Comparison of ENCODE assay signal across 13 cellular contexts in genomic region chr16:67114793-67115192, GRCh38. TPM values are rescaled to one million over a fixed set of nuclear protein-coding genes. Genes with fewer than 3 reads are reported as not detected.
A peak's percentile ranks its signal among the peaks of the same experiment; 100 is the strongest.
DNase-seq lines count a peak whose midpoint lies in the region; ATAC-seq and TF ChIP-seq lines count a peak whose summit lies in the region.
"Had no signal": no experiment of that assay in that cellular context is flagged by ENCODE, and none has a peak within 500 bp of the region (broad histone marks: within the 10 kb centered on the region; RNA-seq: fewer than 3 reads in every experiment).

No MANE protein-coding gene starts in this region.

- no peak overlapping the region for H3K4me3 Mint-ChIP-seq in activated T-helper 17 cell treated with anti-CD3 and anti-CD28 coated beads, Interleukin-2, amount 50 U/mL, for 72 hours
- no peak overlapping the region for H3K4me3 Mint-ChIP-seq in activated T-cell treated with anti-CD3 and anti-CD28 coated beads, Interleukin-2, amount 50 U/mL, for 4 hours

- H3K4me1 ChIP-seq in GM23248 (ENCODE audit: insufficient read depth), result peaks cover 26% of the 10 kb centered on the region
- H3K4me1 ChIP-seq in osteoblast (ENCODE audit: insufficient read depth, low read length), result peaks cover 33% of the 10 kb centered on the region

- peak overlapping the region; percentile 11 for H3K27ac Mint-ChIP-seq in activated T-helper 17 cell treated with anti-CD3 and anti-CD28 coated beads, Interleukin-2, amount 50 U/mL, for 72 hours

- H3K27me3 Mint-ChIP-seq in activated T-helper 17 cell treated with anti-CD3 and anti-CD28 coated beads, Interleukin-2, amount 50 U/mL, for 72 hours, result no peaks in the 10 kb centered on the region
- no peaks in the 10 kb centered on the region for H3K27me3 Mint-ChIP-seq in activated T-cell treated with anti-CD3 and anti-CD28 coated beads, Interleukin-2, amount 50 U/mL, for 4 hours (ENCODE audit: low read depth)

- DNase-seq in GM23248 (peak; percentile 50), osteoblast (ENCODE audit: insufficient read length, low spot score, missing footprints) (no peak), G401 (ENCODE audit: low spot score) (no peak)
- no peak for DNase-seq in activated T-cell treated with anti-CD3 and anti-CD28 coated beads, Interleukin-2, amount 50 U/mL, for 4 hours
- DNase-seq: activated effector memory CD4-positive, alpha-beta T cell treated with Interleukin-2 at 50 U/mL for 16 hours; DND-41; hippocampal formation; MM.1S; NCI-H1930; stimulated activated CD4-positive, alpha-beta T cell treated with anti-CD3 and anti-CD28 coated beads, Interleukin-4, amount 100 ng/mL, for 4 hours had no signal

- H2AFZ ChIP-seq in GM23248 (no peak overlapping the region), osteoblast (ENCODE audit: low read length) (no peak overlapping the region)

- H3K9me3 ChIP-seq in GM23248 (ENCODE audit: low read depth) (no peaks in the 10 kb centered on the region), osteoblast (ENCODE audit: low read depth, low read length) (no peaks in the 10 kb centered on the region)
- H3K9me3 ChIP-seq: esophagus muscularis mucosa had no signal

- H3K36me3 ChIP-seq in GM23248 (ENCODE audit: low read depth) (no peaks in the 10 kb centered on the region), osteoblast (ENCODE audit: insufficient read depth, low read length) (peaks cover 12% of the 10 kb centered on the region)

- no peaks in the 10 kb centered on the region for H3K9me2 ChIP-seq in GM23248 (ENCODE audit: insufficient read depth)

- no peak for TF ChIP-seq CTCF in osteoblast (IDR thresholded peaks at IDR 0.05; ENCODE audit: extremely low read depth, low read depth, low read length)

- H3K9me3 Mint-ChIP-seq in activated T-helper 17 cell treated with anti-CD3 and anti-CD28 coated beads, Interleukin-2, amount 50 U/mL, for 72 hours, result no peaks in the 10 kb centered on the region
- no peaks in the 10 kb centered on the region for H3K9me3 Mint-ChIP-seq in activated T-cell treated with anti-CD3 and anti-CD28 coated beads, Interleukin-2, amount 50 U/mL, for 4 hours

- in situ Hi-C loops in GM23248 (cut with MboI), result no loop called here
- in situ Hi-C loops in G401 (cut with HindIII; ENCODE audit: low sequenced_read_pairs), result no loop called here

- H3F3A ChIP-seq in GM23248 (ENCODE audit: insufficient read depth), result peaks cover 32% of the 10 kb centered on the region

- H4K20me1 ChIP-seq in GM23248 (ENCODE audit: insufficient read depth) (no peaks in the 10 kb centered on the region; the same call in 1 of the 2 replicates), osteoblast (ENCODE audit: insufficient read depth, low read length) (peaks cover 7% of the 10 kb centered on the region)

- H3K4me2 ChIP-seq in GM23248 (ENCODE audit: unreplicated experiment) (peak overlapping the region; percentile 59), osteoblast (ENCODE audit: insufficient read depth, low read length) (peak overlapping the region; percentile 49)

- H3K79me2 ChIP-seq in GM23248 (ENCODE audit: insufficient read depth) (peaks cover 94% of the 10 kb centered on the region), osteoblast (ENCODE audit: insufficient read depth, low read length) (peaks cover 86% of the 10 kb centered on the region)

- H3K27ac ChIP-seq in GM23248 (peak overlapping the region; percentile 85), osteoblast (ENCODE audit: low read depth, low read length) (peak overlapping the region; percentile 89)
- H3K27ac ChIP-seq: esophagus muscularis mucosa had no signal

- 78 to 82% methylated on average over 2 of the region's 2 CpGs for WGBS in GM23248 (ENCODE audit: low coverage in 1 of 2, low lambda C conversion rate in 2 of 2, missing lambda C conversion rate in 2 of 2), 2 experiments

- no peaks in the 10 kb centered on the region for H3K27me3 ChIP-seq in GM23248 (replicated peaks; ENCODE audit: insufficient read depth)
- no peaks in the 10 kb centered on the region for H3K27me3 ChIP-seq in osteoblast (ENCODE audit: insufficient read depth, low read length)
- H3K27me3 ChIP-seq: esophagus muscularis mucosa had no signal

- H3K4me3 ChIP-seq in GM23248 (no peak overlapping the region), osteoblast (ENCODE audit: insufficient read depth, low read length) (no peak overlapping the region)
- H3K4me3 ChIP-seq: esophagus muscularis mucosa had no signal

- peaks cover 15% of the 10 kb centered on the region for H3K4me1 Mint-ChIP-seq in activated T-helper 17 cell treated with anti-CD3 and anti-CD28 coated beads, Interleukin-2, amount 50 U/mL, for 72 hours
- H3K4me1 Mint-ChIP-seq in activated T-cell treated with anti-CD3 and anti-CD28 coated beads, Interleukin-2, amount 50 U/mL, for 4 hours (ENCODE audit: low read depth), result peaks cover 25% of the 10 kb centered on the region

- H3K9ac ChIP-seq in GM23248, result peak overlapping the region; percentile 55

- H3K36me3 Mint-ChIP-seq in activated T-helper 17 cell treated with anti-CD3 and anti-CD28 coated beads, Interleukin-2, amount 50 U/mL, for 72 hours (ENCODE audit: low read depth), result peaks cover 35% of the 10 kb centered on the region
- peaks cover 2% of the 10 kb centered on the region for H3K36me3 Mint-ChIP-seq in activated T-cell treated with anti-CD3 and anti-CD28 coated beads, Interleukin-2, amount 50 U/mL, for 4 hours (ENCODE audit: insufficient read depth)

- no peak for ATAC-seq in activated T-helper 17 cell treated with anti-CD3 and anti-CD28 coated beads, Interleukin-2, amount 50 U/mL, for 72 hours (replicated peaks)
- ATAC-seq in GM19324 (IDR thresholded peaks at IDR 0.05; ENCODE audit: low FRiP score, unreplicated experiment), result no peak
- ATAC-seq in activated T-cell treated with anti-CD3 and anti-CD28 coated beads, Interleukin-2, amount 50 U/mL, for 4 hours, result no peak

RNA-seq across cellular contexts. Expression of gene PHAF1, which starts 5.1 kb away (rescaled TPM):
- total RNA-seq in GM23248 (2014; rRNA removed; shearing (Covaris generic)), result 22.3 and 24.4 TPM in 2 replicates
- polyA plus RNA-seq in GM23248 (2016; fragmentation: Nextera tagmentation; extraction: Ambion mirVana), result 14.3 and 15.2 TPM in 2 replicates
- 10 to 100 TPM; 14.8 to 18.0 TPM for total RNA-seq in activated T-helper 17 cell treated with anti-CD3 and anti-CD28 coated beads, Interleukin-2, amount 50 U/mL, for 72 hours
- 13.8 and 17.1 TPM in 2 replicates for total RNA-seq in osteoblast
- 10 to 100 TPM; 17.4 to 19.5 (median 18.6) TPM for total RNA-seq in activated T-cell treated with anti-CD3 and anti-CD28 coated beads, Interleukin-2, amount 50 U/mL, for 4 hours
- total RNA-seq in G401 (2014; rRNA removed; shearing (Covaris generic)), result 35.3 and 40.9 TPM in 2 replicates

RNA-seq across cellular contexts. Expression of gene B3GNT9, which starts 36.0 kb away (rescaled TPM):
- total RNA-seq in GM23248 (2014; rRNA removed; shearing (Covaris generic)), result 73.2 and 88.0 TPM in 2 replicates
- polyA plus RNA-seq in GM23248 (2016; fragmentation: Nextera tagmentation; extraction: Ambion mirVana), result 24.3 and 24.8 TPM in 2 replicates
- total RNA-seq in activated T-helper 17 cell treated with anti-CD3 and anti-CD28 coated beads, Interleukin-2, amount 50 U/mL, for 72 hours, result 10 to 100 TPM in 1 of 2 donors, 1 to 10 TPM in 1; 8.3 to 12.3 TPM
- 54.8 and 58.6 TPM in 2 replicates for total RNA-seq in osteoblast
- total RNA-seq in activated T-cell treated with anti-CD3 and anti-CD28 coated beads, Interleukin-2, amount 50 U/mL, for 4 hours, result 1 to 10 TPM; 1.3 to 1.9 (median 1.3) TPM
- total RNA-seq in G401 (2014; rRNA removed; shearing (Covaris generic)), result 0.55 TPM in 1 of 2 replicates, not detected in the other

RNA-seq across cellular contexts. Expression of gene TRADD, which starts 44.9 kb away (rescaled TPM):
- total RNA-seq in GM23248 (2014; rRNA removed; shearing (Covaris generic)), result 44.6 and 46.2 TPM in 2 replicates
- polyA plus RNA-seq in GM23248 (2016; fragmentation: Nextera tagmentation; extraction: Ambion mirVana), result 25.9 and 28.1 TPM in 2 replicates
- total RNA-seq in activated T-helper 17 cell treated with anti-CD3 and anti-CD28 coated beads, Interleukin-2, amount 50 U/mL, for 72 hours, result 10 to 100 TPM; 36.3 to 65.9 TPM
- 19.2 and 19.5 TPM in 2 replicates for total RNA-seq in osteoblast
- 10 to 100 TPM; 16.0 to 20.3 (median 17.4) TPM for total RNA-seq in activated T-cell treated with anti-CD3 and anti-CD28 coated beads, Interleukin-2, amount 50 U/mL, for 4 hours
- 8.8 and 15.4 TPM in 2 replicates for total RNA-seq in G401 (2014; rRNA removed; shearing (Covaris generic))

RNA-seq across cellular contexts. Expression of gene FBXL8, which starts 45.0 kb away (rescaled TPM):
- total RNA-seq in GM23248 (2014; rRNA removed; shearing (Covaris generic)), result 22.5 and 24.0 TPM in 2 replicates
- polyA plus RNA-seq in GM23248 (2016; fragmentation: Nextera tagmentation; extraction: Ambion mirVana), result 9.8 and 10.3 TPM in 2 replicates
- 100 to 1,000 TPM in 1 of 2 donors, 10 to 100 TPM in 1; 33.1 to 108 TPM for total RNA-seq in activated T-helper 17 cell treated with anti-CD3 and anti-CD28 coated beads, Interleukin-2, amount 50 U/mL, for 72 hours
- 12.7 and 15.6 TPM in 2 replicates for total RNA-seq in osteoblast
- total RNA-seq in activated T-cell treated with anti-CD3 and anti-CD28 coated beads, Interleukin-2, amount 50 U/mL, for 4 hours, result 1 to 10 TPM; 4.8 to 8.9 (median 6.1) TPM
- total RNA-seq in G401 (2014; rRNA removed; shearing (Covaris generic)), result 8.2 and 10.4 TPM in 2 replicates

RNA-seq across cellular contexts. Expression of gene HSF4, which starts 49.8 kb away (rescaled TPM):
- 6.4 and 10.8 TPM in 2 replicates for total RNA-seq in GM23248 (2014; rRNA removed; shearing (Covaris generic))
- 1.8 and 3.0 TPM in 2 replicates for polyA plus RNA-seq in GM23248 (2016; fragmentation: Nextera tagmentation; extraction: Ambion mirVana)
- 100 to 1,000 TPM in 1 of 2 donors, 10 to 100 TPM in 1; 71.3 to 325 TPM for total RNA-seq in activated T-helper 17 cell treated with anti-CD3 and anti-CD28 coated beads, Interleukin-2, amount 50 U/mL, for 72 hours
- 5.8 and 8.5 TPM in 2 replicates for total RNA-seq in osteoblast
- total RNA-seq in activated T-cell treated with anti-CD3 and anti-CD28 coated beads, Interleukin-2, amount 50 U/mL, for 4 hours, result 1 to 10 TPM; 2.8 to 6.1 (median 4.0) TPM
- 17.8 and 17.9 TPM in 2 replicates for total RNA-seq in G401 (2014; rRNA removed; shearing (Covaris generic))
